In genomic region chr22:43427296-43428004, GRCh38 we compare ENCODE assay signal across 1 cellular context.
TF ChIP-seq lines count a peak whose summit lies in the region.

No MANE protein-coding gene starts in this region.

TF ChIP-seq in K562, 482 proteins besides CTCF, POLR2A, EP300 and RAD21:
- TF ChIP-seq ZNF384 (IDR thresholded peaks at IDR 0.05; ENCODE audit: low read depth, low read length) (peak; percentile 44), NRF1 (conservative IDR thresholded peaks at IDR 0.05 in 1 of 2, IDR thresholded peaks at IDR 0.05 in 1 of 2) (peak; percentile 76 to 82), PHF8 (IDR thresholded peaks at IDR 0.05; ENCODE audit: borderline replicate concordance, low read length) (no peak)
